Comparison of ENCODE assay signal across 29 cellular contexts in the genomic region with DNA sequence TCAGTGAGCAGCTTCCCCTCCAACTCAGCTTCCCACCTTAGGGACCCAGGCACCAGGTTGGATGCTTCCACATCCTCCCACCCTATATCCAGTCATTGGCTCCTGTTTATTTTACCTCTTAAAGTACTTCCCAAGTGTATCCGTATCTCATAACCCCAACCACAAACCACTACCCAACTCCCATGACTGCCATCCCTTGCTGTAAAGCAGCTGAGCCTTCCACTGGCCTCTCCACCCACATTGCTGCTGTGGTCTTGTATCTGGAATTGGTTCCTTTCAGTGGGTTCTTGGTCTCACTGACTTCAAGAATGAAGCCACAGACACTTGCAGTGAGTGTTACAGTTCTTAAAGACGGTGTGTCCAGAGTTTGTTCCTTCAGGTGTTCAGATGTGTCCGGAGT.
"Had no signal": no experiment of that assay in that cellular context is flagged by ENCODE, and none has a peak within 500 bp of the region (broad histone marks: within the 10 kb centered on the region; RNA-seq: fewer than 3 reads in every experiment).

No MANE protein-coding gene starts in this region.

- H3K4me1 ChIP-seq: ascending aorta, SJCRH30 had no signal

- DNase-seq: activated CD4-positive, alpha-beta T cell treated with anti-CD3 and anti-CD28 coated beads for 36 hours; activated CD4-positive, alpha-beta T cell treated with anti-CD3 and anti-CD28 coated beads, Interleukin-2, amount 10 ng/mL, durations not matched to agents 7 days and 5 days; activated CD4-positive, alpha-beta T cell treated with anti-CD3 and anti-CD28 coated beads, Interleukin-2, amount 50 U/mL, for 48 hours; activated CD8-positive, alpha-beta T cell treated with anti-CD3 and anti-CD28 coated beads, Interleukin-2, amount 10 ng/mL, durations not matched to agents 7 days and 5 days; activated gamma-delta T cell; activated naive CD4-positive, alpha-beta T cell treated with Interleukin-2 at 50 U/mL for 16 hours; activated naive CD8-positive, alpha-beta T cell treated with anti-CD3 and anti-CD28 coated beads, Interleukin-2, amount 10 ng/mL, durations not matched to agents 7 days and 5 days; activated T-cell treated with anti-CD3 and anti-CD28 coated beads, Interleukin-2, amount 50 U/mL, for 24 hours; amygdala; Kasumi-1; KG1; MG63; NCI-H1092; NCI-H1436 treated with DMSO at 0.1 percent for 48 hours; NCI-H1694 treated with DMSO at 0.1 percent for 48 hours; NCI-H2029; NCI-H2171; NCI-H446; NCI-H510A treated with DMSO at 0.1 percent for 48 hours; NCI-H69; NCI-H82; SHP77; SJCRH30; SK-N-SH had no signal

- H3K4me3 ChIP-seq: ascending aorta, cardiac muscle cell, MG63, SJCRH30 had no signal

- H3K36me3 ChIP-seq: ascending aorta, cardiac muscle cell, MG63, SJCRH30 had no signal

- H3K27ac ChIP-seq: ascending aorta, cardiac muscle cell, SJCRH30 had no signal

- ATAC-seq: activated CD4-positive, alpha-beta T cell treated with anti-CD3 and anti-CD28 coated beads for 36 hours; activated CD4-positive, CD25-positive, alpha-beta regulatory T cell treated with anti-CD3 and anti-CD28 coated beads, Interleukin-2, amount 50 U/mL, for 24 hours; activated CD8-positive, alpha-beta T cell treated with anti-CD3 and anti-CD28 coated beads, Interleukin-2, amount 10 ng/mL, durations not matched to agents 7 days and 5 days; Panc1; WTC11 had no signal

- H3K9me3 ChIP-seq: ascending aorta, MG63, SJCRH30, SK-N-SH had no signal

- H3K27me3 ChIP-seq: ascending aorta, cardiac muscle cell, MG63, SJCRH30 had no signal
